In genomic region chr17:57379237-57380054, GRCh38 we compare ENCODE assay signal across 11 cellular contexts.
A peak's percentile ranks its signal among the peaks of the same experiment; 100 is the strongest.
DNase-seq lines count a peak whose midpoint lies in the region; ATAC-seq, FAIRE-seq and TF ChIP-seq lines count a peak whose summit lies in the region.
"Had no signal": no experiment of that assay in that cellular context is flagged by ENCODE, and none has a peak within 500 bp of the region (broad histone marks: within the 10 kb centered on the region; RNA-seq: fewer than 3 reads in every experiment).

No MANE protein-coding gene starts in this region.

- TF ChIP-seq CTCF in OCI-LY7 (conservative IDR thresholded peaks at IDR 0.05; ENCODE audit: low read length) (no peak), endothelial cell of umbilical vein (IDR thresholded peaks at IDR 0.05; ENCODE audit: extremely low read depth in 1 of 2, insufficient read depth in 1 of 2, low read depth in 1 of 2, low read length in 2 of 2) (no peak), ovary (IDR thresholded peaks at IDR 0.05) (no peak)

- TF ChIP-seq EP300 in ovary (IDR thresholded peaks at IDR 0.05) = no peak

- no peaks in the 10 kb centered on the region for H4K20me1 ChIP-seq in OCI-LY7 (ENCODE audit: insufficient read depth, low read length)
- no peaks in the 10 kb centered on the region for H4K20me1 ChIP-seq in endothelial cell of umbilical vein (replicated peaks; ENCODE audit: control insufficient read depth, extremely low read depth, insufficient read depth, low read length)

- POLR2A ChIA-PET in OCI-LY7 (lab: Charles Lee) (interaction anchor here (0.8 to 1.0 kb wide), 2 partner anchors 13 to 982 kb away, joined by 3 read pairs; no protein-coding TSS in a partner anchor), endothelial cell of umbilical vein (lab: Charles Lee) (no interaction called here)

- H3K9me2 ChIP-seq in OCI-LY7 (ENCODE audit: insufficient read depth, low read length) = no peaks in the 10 kb centered on the region

- H3K27me3 ChIP-seq in endothelial cell of umbilical vein (ENCODE audit: control insufficient read depth in 2 of 2, insufficient read depth in 2 of 2, low read length in 2 of 2) (no peaks in the 10 kb centered on the region), ovary (no peaks in the 10 kb centered on the region)
- H3K27me3 ChIP-seq: MG63 had no signal

- no peaks in the 10 kb centered on the region for H3K79me2 ChIP-seq in OCI-LY7 (ENCODE audit: insufficient read depth, low read depth, low read length)
- no peaks in the 10 kb centered on the region for H3K79me2 ChIP-seq in endothelial cell of umbilical vein (ENCODE audit: control insufficient read depth, insufficient read depth, low read length)

- H2AFZ ChIP-seq in OCI-LY7 (ENCODE audit: low read length) (no peak overlapping the region), endothelial cell of umbilical vein (ENCODE audit: low read depth, low read length) (no peak overlapping the region)

- DNase-seq in ELF-1 (ENCODE audit: low read depth, low spot score) (peak; percentile 49), OCI-LY7 (ENCODE audit: low spot score) (peak; percentile 40), endothelial cell of umbilical vein (ENCODE audit: low read depth, low spot score) (peak; percentile 67), ovary (peak in 2 of 5 donors; percentile 36 to 46), NCI-H226 (no peak), NCI-H2196 treated with DMSO at 0.1 percent for 48 hours (lab: John Stamatoyannopoulos, UW; ENCODE audit: unreplicated experiment) (no peak)
- DNase-seq: MG63 had no signal

- FAIRE-seq in endothelial cell of umbilical vein (lab: Jason Lieb, UNC) = peak; percentile 69

- WGBS in ovary, 3 donors = 17 to 21% (median 20%) methylated on average over 13 of the region's 13 CpGs

- H3K9me1 ChIP-seq in endothelial cell of umbilical vein (replicated peaks; ENCODE audit: control insufficient read depth, extremely low read depth, insufficient read depth, low read length) = no peaks in the 10 kb centered on the region

- H3K4me3 ChIP-seq in OCI-LY7 (ENCODE audit: low read depth, low read length, poor library complexity, severe bottlenecking) = no peak overlapping the region
- H3K4me3 ChIP-seq in endothelial cell of umbilical vein (replicated peaks in 1 of 3; ENCODE audit: insufficient read depth in 1 of 3, low read depth in 1 of 3, low read length in 3 of 3) = no peak overlapping the region
- H3K4me3 ChIP-seq in ovary = no peak overlapping the region
- H3K4me3 ChIP-seq: coronary artery, MG63, SK-N-MC had no signal

- CTCF ChIA-PET in OCI-LY7 (lab: Charles Lee; ENCODE audit: unreplicated experiment) (no interaction called here), endothelial cell of umbilical vein (lab: Charles Lee) (interaction anchor here (0.6 to 1.6 kb wide), 5 partner anchors 23 to 495 kb away, joined by 3 to 6 read pairs (median 3); no protein-coding TSS in a partner anchor)

- intact Hi-C loops in OCI-LY7 (cut with micrococcal nuclease; ENCODE audit: unreplicated experiment) = no loop called here
- intact Hi-C loops in endothelial cell of umbilical vein (cut with micrococcal nuclease) = loop anchor here (5.0 kb wide), 2 partner anchors 43 to 122 kb away; partner anchors contain the start of gene MSI2
- intact Hi-C loops in ovary (cut with DNase I) = no loop called here

- H3K4me1 ChIP-seq in OCI-LY7 (ENCODE audit: insufficient read depth, low read length, poor library complexity, severe bottlenecking) (peaks cover 47% of the 10 kb centered on the region), endothelial cell of umbilical vein (ENCODE audit: control insufficient read depth, extremely low read depth, insufficient read depth, low read length) (peaks cover 5% of the 10 kb centered on the region), ovary (ENCODE audit: insufficient read depth) (peaks cover 10% of the 10 kb centered on the region)

- dilution Hi-C loops in endothelial cell of umbilical vein (cut with MboI; ENCODE audit: extremely low pct_ligation_motif_present, low sequenced_read_pairs) = no loop called here

- ATAC-seq in GM18505 (IDR thresholded peaks at IDR 0.05; ENCODE audit: unreplicated experiment) (no peak), HG03342 (IDR thresholded peaks at IDR 0.05; ENCODE audit: unreplicated experiment) (no peak)

- H3K36me3 ChIP-seq in OCI-LY7 (ENCODE audit: insufficient read depth, low read length) = peaks cover 18% of the 10 kb centered on the region
- H3K36me3 ChIP-seq in endothelial cell of umbilical vein (ENCODE audit: control insufficient read depth in 2 of 2, extremely low read depth in 1 of 2, insufficient read depth in 2 of 2, low read length in 2 of 2) = no peaks in the 10 kb centered on the region
- H3K36me3 ChIP-seq in ovary = no peaks in the 10 kb centered on the region
- H3K36me3 ChIP-seq: MG63 had no signal

- H3K27ac ChIP-seq in OCI-LY7 (ENCODE audit: low read depth, low read length, poor library complexity, severe bottlenecking) (no peak overlapping the region), endothelial cell of umbilical vein (ENCODE audit: insufficient read depth, low read depth, low read length) (peak overlapping the region; percentile 33), ovary (peak overlapping the region; percentile 15 to 60)
- H3K27ac ChIP-seq: coronary artery, SK-N-MC had no signal

- TF ChIP-seq POLR2A in endothelial cell of umbilical vein (IDR thresholded peaks at IDR 0.05; ENCODE audit: low read depth, low read length) = no peak
- no peak for TF ChIP-seq POLR2A in ovary (IDR thresholded peaks at IDR 0.05)
- no peak for TF ChIP-seq POLR2A in GM18505 (IDR thresholded peaks at IDR 0.05; ENCODE audit: borderline replicate concordance, extremely low read depth, insufficient read depth, insufficient read length)

- H3K9me3 ChIP-seq in OCI-LY7 (ENCODE audit: low read length) (no peaks in the 10 kb centered on the region), endothelial cell of umbilical vein (replicated peaks; ENCODE audit: control insufficient read depth, insufficient read depth, low read length) (no peaks in the 10 kb centered on the region), ovary (no peaks in the 10 kb centered on the region)
- H3K9me3 ChIP-seq: MG63 had no signal

- BruUV-seq in OCI-LY7 (replicated peaks; lab: Mats Ljungman, UMichigan) = no TSS peak
- BruUV-seq in endothelial cell of umbilical vein (replicated peaks; lab: Mats Ljungman, UMichigan) = no TSS peak

- no peak overlapping the region for H3K9ac ChIP-seq in endothelial cell of umbilical vein (replicated peaks; ENCODE audit: extremely low read depth, insufficient read depth, low read length)

- H3K4me2 ChIP-seq in OCI-LY7 (ENCODE audit: low read length) (peak overlapping the region; percentile 23; the same call in 1 of the 2 replicates), endothelial cell of umbilical vein (ENCODE audit: insufficient read depth, low read length) (no peak overlapping the region)

TF ChIP-seq in endothelial cell of umbilical vein, 7 proteins besides CTCF, POLR2A, EP300 and RAD21:
- TF ChIP-seq MYC (IDR thresholded peaks at IDR 0.05; ENCODE audit: low read depth, low read length) = no peak
- no peak for TF ChIP-seq POLR2AphosphoS5 (IDR thresholded peaks at IDR 0.05; ENCODE audit: insufficient read depth, low read depth, low read length)
- no peak for TF ChIP-seq EZH2 (IDR thresholded peaks at IDR 0.05; ENCODE audit: borderline replicate concordance, low read depth, low read length, severe bottlenecking)
- TF ChIP-seq JUN (IDR thresholded peaks at IDR 0.05; ENCODE audit: borderline replicate concordance, insufficient read depth, insufficient read length, low read depth) = no peak
- TF ChIP-seq GATA2 (IDR thresholded peaks at IDR 0.05; ENCODE audit: insufficient read depth, insufficient read length, low read depth, low read length) = no peak
- no peak for TF ChIP-seq FOS (IDR thresholded peaks at IDR 0.05; ENCODE audit: borderline replicate concordance, insufficient read depth, low read length)
- TF ChIP-seq MAX (IDR thresholded peaks at IDR 0.05; ENCODE audit: insufficient read depth, insufficient read length) = no peak

Comparison
In these comparisons a context has a peak if more than half of its experiments do, and no peak if none do; other contexts are left out.
1. DNase-seq: peak in ELF-1 (single experiment), OCI-LY7 (single experiment) and endothelial cell of umbilical vein (single experiment); none in NCI-H226 (single experiment) and NCI-H2196 treated with DMSO at 0.1 percent for 48 hours (single experiment).